ENCODE assay signal across 12 cellular contexts in genomic region chr14:50676814-50677516, GRCh38. TPM values are rescaled to one million over a fixed set of nuclear protein-coding genes. Genes with fewer than 3 reads are reported as not detected.
DNase-seq lines count a peak whose midpoint lies in the region; ATAC-seq, FAIRE-seq and TF ChIP-seq lines count a peak whose summit lies in the region.
"Had no signal": no experiment of that assay in that cellular context is flagged by ENCODE, and none has a peak within 500 bp of the region (broad histone marks: within the 10 kb centered on the region; RNA-seq: fewer than 3 reads in every experiment).

No MANE protein-coding gene starts in this region.

- peak; percentile 16 for ATAC-seq in GM21786 (IDR thresholded peaks at IDR 0.05; ENCODE audit: unreplicated experiment)
- ATAC-seq in naive B cell (ENCODE audit: low read depth in 2 of 2): peak; percentile 40 to 49
- ATAC-seq in GM19397 (IDR thresholded peaks at IDR 0.05; ENCODE audit: unreplicated experiment): no peak
- ATAC-seq in HG03521 (IDR thresholded peaks at IDR 0.05; ENCODE audit: unreplicated experiment): no peak

- no peaks in the 10 kb centered on the region for H3K27me3 ChIP-seq in SJCRH30
- H3K27me3 ChIP-seq: Peyer's patch had no signal

- peak overlapping the region; percentile 73 for H3K27ac ChIP-seq in SJCRH30

- H3K36me3 ChIP-seq in SJCRH30: no peaks in the 10 kb centered on the region
- H3K36me3 ChIP-seq: Peyer's patch had no signal

- H3K36me3 Mint-ChIP-seq in naive B cell: no peaks in the 10 kb centered on the region

- H3K9me3 Mint-ChIP-seq in naive B cell: peaks cover 0 to 4% (median 0%) of the 10 kb centered on the region in 7 donors

- no peak for TF ChIP-seq POLR2A in GM12891 (IDR thresholded peaks at IDR 0.05; ENCODE audit: low read depth, low read length)

- H3K4me3 Mint-ChIP-seq in naive B cell: peak overlapping the region; percentile 54 to 86 (median 78)

- peaks cover 32% of the 10 kb centered on the region for H3K4me1 ChIP-seq in SJCRH30
- H3K4me1 ChIP-seq: Peyer's patch had no signal

- no peak for DNase-seq in GM12891 (ENCODE audit: insufficient read length, low spot score)
- DNase-seq in SJCRH30: no peak
- DNase-seq in naive B cell: peak; percentile 19
- DNase-seq in NCI-H510A (lab: John Stamatoyannopoulos, UW): no peak
- DNase-seq in OCI-M1 (lab: John Stamatoyannopoulos, UW): no peak
- DNase-seq: DND-41; Peyer's patch; stimulated activated naive CD4-positive, alpha-beta T cell had no signal

- H3K4me3 ChIP-seq in SJCRH30: peak overlapping the region; percentile 23
- H3K4me3 ChIP-seq: Peyer's patch had no signal

- peak; percentile 38 for FAIRE-seq in GM12891 (lab: Jason Lieb, UNC)
- FAIRE-seq: H1 had no signal

- H3K4me1 Mint-ChIP-seq in naive B cell: peaks cover 23 to 54% (median 30%) of the 10 kb centered on the region in 3 donors

- H3K27ac Mint-ChIP-seq in naive B cell: peak overlapping the region; percentile 63 to 98 (median 90)

- no peaks in the 10 kb centered on the region for H3K27me3 Mint-ChIP-seq in naive B cell

- no peaks in the 10 kb centered on the region for H3K9me3 ChIP-seq in SJCRH30 (replicated peaks)
- H3K9me3 ChIP-seq: Peyer's patch had no signal

TF ChIP-seq in GM12891, 5 proteins besides CTCF, POLR2A, EP300 and RAD21:
- no peak for TF ChIP-seq POLR2AphosphoS5 (IDR thresholded peaks at IDR 0.05; ENCODE audit: low read depth, low read length)
- TF ChIP-seq PAX5 (IDR thresholded peaks at IDR 0.05; ENCODE audit: insufficient read depth, low read length, severe bottlenecking): no peak
- TF ChIP-seq POU2F2 (IDR thresholded peaks at IDR 0.05; ENCODE audit: low read depth, low read length): peak; percentile 32; the same call in 1 of the 2 replicates

RNA-seq across cellular contexts. Expression of gene SAV1, which starts 8.9 kb away (rescaled TPM):
- polyA plus RNA-seq in GM12891 (2012; ENCODE audit: low read depth, missing spikeins): 13.0 TPM
- total RNA-seq in SJCRH30 (2014; rRNA removed; shearing (Covaris generic)): 26.2 and 26.8 TPM in 2 replicates
- 10 to 100 TPM; 62.6 to 89.9 (median 71.4) TPM for polyA plus RNA-seq in naive B cell (ENCODE audit: low read depth in 6 of 6)

Comparison
In these comparisons a context has a peak if more than half of its experiments do, and no peak if none do; other contexts are left out.
1. ATAC-seq: peak in GM21786 (single experiment) and naive B cell (2 of 2); none in GM19397 (single experiment) and HG03521 (single experiment).